Comparison of ENCODE assay signal across 11 cellular contexts in genomic region chr11:123057604-123058305, GRCh38. TPM values are rescaled to one million over a fixed set of nuclear protein-coding genes. Genes with fewer than 3 reads are reported as not detected.
DNase-seq lines count a peak whose midpoint lies in the region; ATAC-seq and TF ChIP-seq lines count a peak whose summit lies in the region.
"Had no signal": no experiment of that assay in that cellular context is flagged by ENCODE, and none has a peak within 500 bp of the region (broad histone marks: within the 10 kb centered on the region; RNA-seq: fewer than 3 reads in every experiment).

No MANE protein-coding gene starts in this region.

- WGBS in testis, 2 donors, result 71 to 75% methylated on average over 5 of the region's 5 CpGs

- H3K27me3 Mint-ChIP-seq in central memory CD8-positive, alpha-beta T cell, result no peaks in the 10 kb centered on the region
- no peaks in the 10 kb centered on the region for H3K27me3 Mint-ChIP-seq in progenitor cell of endocrine pancreas

- peaks cover 49% of the 10 kb centered on the region for H3K36me3 ChIP-seq in Karpas-422 (ENCODE audit: insufficient read depth, low read length)
- peaks cover 16 to 81% of the 10 kb centered on the region in 2 donors for H3K36me3 ChIP-seq in left lung
- H3K36me3 ChIP-seq in testis (ENCODE audit: low read depth, missing control alignments), result no peaks in the 10 kb centered on the region

- H3K9ac ChIP-seq in Karpas-422 (ENCODE audit: low read length), result no peak overlapping the region

- no peaks in the 10 kb centered on the region for H3K9me2 ChIP-seq in Karpas-422 (replicated peaks; ENCODE audit: insufficient read depth, low read length)

- H3K27ac ChIP-seq in Karpas-422 (ENCODE audit: low read length), result peak overlapping the region; percentile 13; the same call in 1 of the 2 replicates
- no peak overlapping the region for H3K27ac ChIP-seq in left lung
- H3K27ac ChIP-seq in testis, result no peak overlapping the region
- H3K27ac ChIP-seq: HL-60 had no signal

- no peaks in the 10 kb centered on the region for H3K9me3 Mint-ChIP-seq in central memory CD8-positive, alpha-beta T cell
- H3K9me3 Mint-ChIP-seq in progenitor cell of endocrine pancreas (ENCODE audit: low read depth), result no peaks in the 10 kb centered on the region

- peaks cover 80% of the 10 kb centered on the region for H3K4me1 Mint-ChIP-seq in central memory CD8-positive, alpha-beta T cell
- peaks cover 41% of the 10 kb centered on the region for H3K4me1 Mint-ChIP-seq in progenitor cell of endocrine pancreas (ENCODE audit: low read depth)

- peaks cover 39% of the 10 kb centered on the region; the same call in 1 of the 2 replicates for H4K20me1 ChIP-seq in Karpas-422 (ENCODE audit: insufficient read depth, low read depth, low read length)

- peak; percentile 31 for DNase-seq in EH (ENCODE audit: low read depth)
- peak; percentile 50 for DNase-seq in Karpas-422
- no peak for DNase-seq in central memory CD8-positive, alpha-beta T cell (ENCODE audit: low spot score in 2 of 2)
- DNase-seq in progenitor cell of endocrine pancreas (ENCODE audit: low spot score, unreplicated experiment), result no peak
- DNase-seq in left lung, result no peak
- no peak for DNase-seq in testis
- DNase-seq in NCI-H774 (lab: John Stamatoyannopoulos, UW), result no peak
- no peak for DNase-seq in SIG-M5 treated with dmso at 0.1 percent for 504 hours (lab: John Stamatoyannopoulos, UW; ENCODE audit: unreplicated experiment)
- DNase-seq: anterior cingulate cortex, GOT3 had no signal

- H3K79me2 ChIP-seq in Karpas-422 (ENCODE audit: low read length), result peaks cover 12% of the 10 kb centered on the region

- H3K27me3 ChIP-seq in Karpas-422 (ENCODE audit: low read length) (no peaks in the 10 kb centered on the region), left lung (no peaks in the 10 kb centered on the region), testis (no peaks in the 10 kb centered on the region)

- TF ChIP-seq POLR2A in testis (IDR thresholded peaks at IDR 0.05), result no peak

- peak overlapping the region; percentile 99 for H3K4me3 Mint-ChIP-seq in central memory CD8-positive, alpha-beta T cell
- no peak overlapping the region for H3K4me3 Mint-ChIP-seq in progenitor cell of endocrine pancreas (ENCODE audit: low read depth)

- no peak overlapping the region for H3K4me2 ChIP-seq in Karpas-422 (ENCODE audit: low read depth, low read length, poor library complexity, severe bottlenecking)

- peak overlapping the region; percentile 98 for H3K27ac Mint-ChIP-seq in central memory CD8-positive, alpha-beta T cell (ENCODE audit: low read depth)
- peak overlapping the region; percentile 64 for H3K27ac Mint-ChIP-seq in progenitor cell of endocrine pancreas

- H2AFZ ChIP-seq in Karpas-422 (ENCODE audit: low read length), result no peak overlapping the region

- peaks cover 19% of the 10 kb centered on the region for H3K4me1 ChIP-seq in Karpas-422 (ENCODE audit: low read length)
- peaks cover 37 to 65% of the 10 kb centered on the region in 2 donors for H3K4me1 ChIP-seq in left lung
- H3K4me1 ChIP-seq in testis, result peaks cover 17% of the 10 kb centered on the region

- TF ChIP-seq CTCF in progenitor cell of endocrine pancreas (IDR thresholded peaks at IDR 0.05; ENCODE audit: unreplicated experiment), result peak; percentile 7
- no peak for TF ChIP-seq CTCF in left lung (IDR thresholded peaks at IDR 0.05)
- TF ChIP-seq CTCF in testis (IDR thresholded peaks at IDR 0.05), result no peak

- ATAC-seq in central memory CD8-positive, alpha-beta T cell (replicated peaks; ENCODE audit: extremely low read depth, poor library complexity, severe bottlenecking), result no peak
- ATAC-seq in left lung, result no peak

- intact Hi-C loops in left lung (cut with DNase I) (no loop called here), testis (cut with DNase I; ENCODE audit: low total_unique reads) (no loop called here)

- H3K36me3 Mint-ChIP-seq in central memory CD8-positive, alpha-beta T cell (ENCODE audit: insufficient read depth), result peaks cover 89% of the 10 kb centered on the region
- H3K36me3 Mint-ChIP-seq in progenitor cell of endocrine pancreas (ENCODE audit: insufficient read depth), result peaks cover 50% of the 10 kb centered on the region

- H3K9me3 ChIP-seq in Karpas-422 (ENCODE audit: low read length) (no peaks in the 10 kb centered on the region), left lung (no peaks in the 10 kb centered on the region), testis (no peaks in the 10 kb centered on the region)

- H3K4me3 ChIP-seq in Karpas-422 (ENCODE audit: low read length) (no peak overlapping the region), left lung (peak overlapping the region in 1 of 2 donors; percentile 100), testis (no peak overlapping the region)

RNA-seq across cellular contexts. Expression of gene HSPA8, which starts 4.2 kb away (rescaled TPM):
- total RNA-seq in Karpas-422 (2014; rRNA removed; shearing (Covaris generic); ENCODE audit: low replicate concordance), result 1,464 and 1,725 TPM in 2 replicates
- total RNA-seq in progenitor cell of endocrine pancreas (1,127 and 1,140 TPM in 2 replicates), left lung (1,000 to 10,000 TPM; 1,083 to 1,275 TPM), testis (1,000 to 10,000 TPM in 1 of 2 donors, 100 to 1,000 TPM in 1; 863 to 1,081 TPM)
- 1,106 TPM for polyA plus RNA-seq in testis (ENCODE audit: insufficient read depth, low read depth, low replicate concordance)

Comparison
In these comparisons a context has a peak if more than half of its experiments do, and no peak if none do; other contexts are left out.
1. DNase-seq: peak in EH (single experiment) and Karpas-422 (single experiment); none in central memory CD8-positive, alpha-beta T cell (0 of 2), progenitor cell of endocrine pancreas (single experiment), left lung (0 of 2), testis (single experiment), NCI-H774 (single experiment) and SIG-M5 treated with dmso at 0.1 percent for 504 hours (single experiment).